In genomic region chr9:107833295-107833694, GRCh38 we compare ENCODE assay signal across 22 cellular contexts.
A peak's percentile ranks its signal among the peaks of the same experiment; 100 is the strongest.
DNase-seq lines count a peak whose midpoint lies in the region; ATAC-seq, FAIRE-seq and TF ChIP-seq lines count a peak whose summit lies in the region.
"Had no signal": no experiment of that assay in that cellular context is flagged by ENCODE, and none has a peak within 500 bp of the region (broad histone marks: within the 10 kb centered on the region; RNA-seq: fewer than 3 reads in every experiment).

No MANE protein-coding gene starts in this region.

- no peak overlapping the region for H3K4me3 Mint-ChIP-seq in CD8-positive, alpha-beta memory T cell

- no peak overlapping the region for H3K4me2 ChIP-seq in HepG2 (ENCODE audit: low read depth, low read length)

- no peak overlapping the region for H2AFZ ChIP-seq in HepG2 (ENCODE audit: low read length)

- H3K9ac ChIP-seq in liver (ENCODE audit: low read depth in 1 of 2, low read length in 2 of 2) (no peak overlapping the region), HepG2 (ENCODE audit: insufficient read depth, low read depth, low read length) (no peak overlapping the region)

- WGBS in liver = 47% methylated on average over 4 of the region's 4 CpGs
- WGBS in HepG2 (ENCODE audit: low lambda C conversion rate) = 10% methylated on average over 4 of the region's 4 CpGs

- FAIRE-seq in HepG2 (lab: Jason Lieb, UNC) = no peak
- FAIRE-seq: GM12891, GM18507 had no signal

- POLR2A ChIA-PET in HepG2 (lab: Yijun Ruan, JAX) = no interaction called here
- POLR2A ChIA-PET in CD8-positive, alpha-beta memory T cell (lab: Charles Lee) = no interaction called here

- DNase-seq in HepG2 (ENCODE audit: low spot score) = no peak
- DNase-seq in fibroblast of the conjunctiva (ENCODE audit: low read depth) = peak; percentile 61
- DNase-seq in renal cortical epithelial cell (ENCODE audit: low read depth) = peak; percentile 78
- no peak for DNase-seq in KBM-7
- no peak for DNase-seq in stimulated activated CD4-positive, alpha-beta T cell treated with anti-CD3 and anti-CD28 coated beads, Interleukin-1b, Interleukin-23, amount 100 ng/mL, for 48 hours
- DNase-seq in CD8-positive, alpha-beta memory T cell = no peak
- DNase-seq in cerebellar nuclear complex (lab: John Stamatoyannopoulos, UW) = no peak
- DNase-seq: C1 segment of cervical spinal cord; DMS 273 treated with DMSO at 0.1 percent for 48 hours; GF-D8; NCI-H1436; NCI-H2029; NCI-H2171 treated with DMSO at 0.1 percent for 48 hours; NCI-H446 treated with DMSO at 0.1 percent for 48 hours; NK-92 treated with Interleukin-12 subunit alpha and Interleukin-12 subunit beta, amount 100 ng/mL, for 24 hours; OCI-M1; SJCRH30 had no signal

- no peak for ATAC-seq in HepG2

- TF ChIP-seq EP300 in HepG2 (IDR thresholded peaks at IDR 0.05; ENCODE audit: low read depth in 2 of 2, low read length in 2 of 2) (no peak), HepG2 (CRISPR knock-in tag; IDR thresholded peaks at IDR 0.05; ENCODE audit: borderline replicate concordance) (no peak)

- peaks cover 0 to 9% of the 10 kb centered on the region in 2 donors for H3K27me3 Mint-ChIP-seq in CD8-positive, alpha-beta memory T cell

- no peak overlapping the region for H3K4me3 ChIP-seq in liver (ENCODE audit: low read depth in 1 of 3, low read length in 3 of 3)
- no peak overlapping the region for H3K4me3 ChIP-seq in HepG2 (replicated peaks in 1 of 3; ENCODE audit: insufficient read depth in 1 of 3, low read depth in 2 of 3, low read length in 3 of 3)
- H3K4me3 ChIP-seq in CD8-positive, alpha-beta memory T cell (ENCODE audit: low read length) = no peak overlapping the region
- H3K4me3 ChIP-seq: HAP-1, SJCRH30 had no signal

- H3K36me3 ChIP-seq in liver (ENCODE audit: control insufficient read depth in 4 of 4, insufficient read depth in 3 of 4, low read depth in 1 of 4, low read length in 3 of 4) (no peaks in the 10 kb centered on the region), HepG2 (replicated peaks in 1 of 2; ENCODE audit: control insufficient read depth in 1 of 2, insufficient read depth in 2 of 2, low read length in 2 of 2) (no peaks in the 10 kb centered on the region)
- H3K36me3 ChIP-seq in CD8-positive, alpha-beta memory T cell (ENCODE audit: insufficient read depth, low read length) = no peaks in the 10 kb centered on the region
- H3K36me3 ChIP-seq: HAP-1, SJCRH30 had no signal

- no peaks in the 10 kb centered on the region for H3K4me1 Mint-ChIP-seq in CD8-positive, alpha-beta memory T cell

- peaks cover 0 to 2% (median 0%) of the 10 kb centered on the region in 4 donors for H3K27me3 ChIP-seq in liver (ENCODE audit: control insufficient read depth in 4 of 4, insufficient read depth in 4 of 4, low read length in 3 of 4)
- no peaks in the 10 kb centered on the region; a peak in 1 of 5 replicates for H3K27me3 ChIP-seq in HepG2 (ENCODE audit: control insufficient read depth in 1 of 2, insufficient read depth in 2 of 2, low read length in 2 of 2)
- H3K27me3 ChIP-seq in CD8-positive, alpha-beta memory T cell (ENCODE audit: insufficient read depth, low read length, poor library complexity, severe bottlenecking) = no peaks in the 10 kb centered on the region
- H3K27me3 ChIP-seq: SJCRH30 had no signal

- CTCF ChIA-PET in HepG2 (lab: Yijun Ruan, JAX; ENCODE audit: low intra/inter-chr PET ratio, low total read pairs) = no interaction called here
- CTCF ChIA-PET in CD8-positive, alpha-beta memory T cell (lab: Charles Lee) = no interaction called here

- BruUV-seq in HepG2 (replicated peaks; lab: Mats Ljungman, UMichigan) = no TSS peak

- TF ChIP-seq CTCF in liver (IDR thresholded peaks at IDR 0.05; ENCODE audit: low read depth, low read length, missing input control) (no peak), HepG2 (CRISPR knock-in tag; IDR thresholded peaks at IDR 0.05) (no peak)

- intact Hi-C loops in HepG2 (cut with micrococcal nuclease; ENCODE audit: unreplicated experiment) = no loop called here

- H3K27ac Mint-ChIP-seq in CD8-positive, alpha-beta memory T cell = no peak overlapping the region

- H3K79me2 ChIP-seq in HepG2 (ENCODE audit: insufficient read depth, low read length) = no peaks in the 10 kb centered on the region

- in situ Hi-C loops in HepG2 (cut with HindIII; ENCODE audit: extremely low pct_ligation_motif_present, low pct_unique_long_range_greater_than_20kb) (no loop called here), KBM-7 (cut with MboI; ENCODE audit: low pct_unique_long_range_greater_than_20kb, low sequenced_read_pairs) (no loop called here)

- no peaks in the 10 kb centered on the region for H4K20me1 ChIP-seq in HepG2 (ENCODE audit: insufficient read depth, low read length)

- H3K27ac ChIP-seq in liver (ENCODE audit: low read depth in 1 of 2, low read length in 2 of 2) (no peak overlapping the region), HepG2 (ENCODE audit: extremely low read length, insufficient read depth, low read length) (no peak overlapping the region)
- no peak overlapping the region for H3K27ac ChIP-seq in CD8-positive, alpha-beta memory T cell (ENCODE audit: low read depth, low read length)
- H3K27ac ChIP-seq: RWPE1, SJCRH30 had no signal

- no peak for TF ChIP-seq POLR2A in HepG2 (IDR thresholded peaks at IDR 0.05; ENCODE audit: insufficient read depth in 1 of 2, low read depth in 2 of 2, low read length in 2 of 2)

- peaks cover 7 to 32% (median 10%) of the 10 kb centered on the region in 5 donors for H3K9me3 Mint-ChIP-seq in CD8-positive, alpha-beta memory T cell

- H3K36me3 Mint-ChIP-seq in CD8-positive, alpha-beta memory T cell = no peaks in the 10 kb centered on the region

- TF ChIP-seq RAD21 in liver (IDR thresholded peaks at IDR 0.05) = peak; percentile 21 to 56
- no peak for TF ChIP-seq RAD21 in HepG2 (CRISPR knock-in tag; IDR thresholded peaks at IDR 0.05)

- H3K9me3 ChIP-seq in liver (ENCODE audit: control insufficient read depth in 4 of 4, low read length in 3 of 4) (peaks cover 0 to 2% (median 0%) of the 10 kb centered on the region in 4 donors), HepG2 (ENCODE audit: low read length) (no peaks in the 10 kb centered on the region)
- H3K9me3 ChIP-seq in CD8-positive, alpha-beta memory T cell (ENCODE audit: low read length) = no peaks in the 10 kb centered on the region
- H3K9me3 ChIP-seq: HAP-1, SJCRH30 had no signal

- H3K4me1 ChIP-seq in liver (ENCODE audit: control insufficient read depth in 4 of 4, insufficient read depth in 4 of 4, low read length in 3 of 4) (no peaks in the 10 kb centered on the region), HepG2 (ENCODE audit: insufficient read depth, low read length) (no peaks in the 10 kb centered on the region)
- no peaks in the 10 kb centered on the region for H3K4me1 ChIP-seq in CD8-positive, alpha-beta memory T cell (ENCODE audit: insufficient read depth, low read length)
- H3K4me1 ChIP-seq: HAP-1, SJCRH30 had no signal

TF ChIP-seq in liver, 16 proteins besides CTCF, POLR2A, EP300 and RAD21 (continues in another document):
- TF ChIP-seq FOXA1 (IDR thresholded peaks at IDR 0.05) (peak; percentile 33), GABPA (IDR thresholded peaks at IDR 0.05 in 1 of 2, conservative IDR thresholded peaks at IDR 0.05 in 1 of 2) (no peak), FOXA2 (IDR thresholded peaks at IDR 0.05) (peak; percentile 72)

TF ChIP-seq in HepG2, 621 proteins besides CTCF, POLR2A, EP300 and RAD21:
- TF ChIP-seq ZNF547 (CRISPR knock-in tag; IDR thresholded peaks at IDR 0.05) (no peak), SRF (IDR thresholded peaks at IDR 0.05; ENCODE audit: low read depth, low read length) (no peak), RBM22 (optimal IDR thresholded peaks at IDR 0.05; ENCODE audit: low read length) (no peak), MEF2D (CRISPR knock-in tag; IDR thresholded peaks at IDR 0.05) (no peak), ZFY (CRISPR knock-in tag; IDR thresholded peaks at IDR 0.05) (no peak), TBX3 (IDR thresholded peaks at IDR 0.05; ENCODE audit: borderline replicate concordance) (no peak), ZNF451 (CRISPR knock-in tag; IDR thresholded peaks at IDR 0.05) (no peak), RARG (CRISPR knock-in tag; IDR thresholded peaks at IDR 0.05; ENCODE audit: low read depth) (no peak), ZNF691 (CRISPR knock-in tag; IDR thresholded peaks at IDR 0.05; ENCODE audit: borderline replicate concordance, low read depth) (no peak), ZNF816 (CRISPR knock-in tag; IDR thresholded peaks at IDR 0.05; ENCODE audit: borderline replicate concordance) (no peak), ZNF441 (CRISPR knock-in tag; IDR thresholded peaks at IDR 0.05; ENCODE audit: borderline replicate concordance) (no peak), GPN1 (CRISPR knock-in tag; IDR thresholded peaks at IDR 0.05; ENCODE audit: borderline replicate concordance) (no peak), ZMYM3 (CRISPR knock-in tag; IDR thresholded peaks at IDR 0.05) (no peak), TAF15 (IDR thresholded peaks at IDR 0.05; ENCODE audit: low read depth, low read length, poor library complexity, severe bottlenecking) (no peak)

Comparison
In these comparisons a context has a peak if more than half of its experiments do, and no peak if none do; other contexts are left out.
1. DNase-seq: peak in fibroblast of the conjunctiva (single experiment) and renal cortical epithelial cell (single experiment); none in HepG2 (single experiment), KBM-7 (single experiment), stimulated activated CD4-positive, alpha-beta T cell treated with anti-CD3 and anti-CD28 coated beads, Interleukin-1b, Interleukin-23, amount 100 ng/mL, for 48 hours (single experiment), CD8-positive, alpha-beta memory T cell (0 of 5) and cerebellar nuclear complex (0 of 2).